ENCODE assay signal across 23 cellular contexts in genomic region chr13:63843766-63844699, GRCh38.
"Had no signal": no experiment of that assay in that cellular context is flagged by ENCODE, and none has a peak within 500 bp of the region (broad histone marks: within the 10 kb centered on the region; RNA-seq: fewer than 3 reads in every experiment).

No MANE protein-coding gene starts in this region.

- H3K36me3 ChIP-seq: breast epithelium had no signal

- ATAC-seq: activated CD8-positive, alpha-beta T cell treated with anti-CD3 and anti-CD28 coated beads for 36 hours; activated T-cell treated with anti-CD3 and anti-CD28 coated beads, Interleukin-2, amount 50 U/mL, for 72 hours; PC-3 had no signal

- H3K4me3 ChIP-seq: breast epithelium had no signal

- H3K27ac ChIP-seq: breast epithelium, VCaP had no signal

- DNase-seq: activated CD4-positive, alpha-beta T cell treated with anti-CD3 and anti-CD28 coated beads, Interleukin-2, amount 50 U/mL, for 1 hour; activated CD4-positive, CD25-positive, alpha-beta regulatory T cell; activated CD8-positive, alpha-beta memory T cell treated with anti-CD3 and anti-CD28 coated beads, Interleukin-2, amount 50 U/mL, for 4 hours; activated CD8-positive, alpha-beta T cell treated with anti-CD3 and anti-CD28 coated beads for 36 hours; activated gamma-delta T cell treated with Interleukin-2 at 50 U/mL for 16 hours; activated naive CD4-positive, alpha-beta T cell treated with anti-CD3 and anti-CD28 coated beads, Interleukin-2, amount 10 ng/mL, durations not matched to agents 7 days and 5 days; activated naive CD8-positive, alpha-beta T cell treated with anti-CD3 and anti-CD28 coated beads for 36 hours; activated T-cell treated with anti-CD3 and anti-CD28 coated beads, Interleukin-2, amount 50 U/mL, for 72 hours; IMR-90; Kasumi-1; KBM-7; NCI-H1105 treated with DMSO at 0.1 percent for 48 hours; NCI-H1436 treated with DMSO at 0.1 percent for 48 hours; NCI-H187; NCI-H2081; NCI-H446; NCI-H524; PC-3; SIG-M5; T-helper 2 cell; T1000 had no signal

- H3K4me1 ChIP-seq: breast epithelium had no signal

- H3K27me3 ChIP-seq: breast epithelium had no signal
